In genomic region chr1:8660455-8660854, GRCh38 we compare ENCODE assay signal across 9 cellular contexts.
DNase-seq lines count a peak whose midpoint lies in the region; ATAC-seq and TF ChIP-seq lines count a peak whose summit lies in the region.
"Had no signal": no experiment of that assay in that cellular context is flagged by ENCODE, and none has a peak within 500 bp of the region (broad histone marks: within the 10 kb centered on the region; RNA-seq: fewer than 3 reads in every experiment).

No MANE protein-coding gene starts in this region.

- no peak overlapping the region for H2BK120ac ChIP-seq in mesendoderm (ENCODE audit: low read depth, low read length)

- H3K36me3 ChIP-seq in mesendoderm (ENCODE audit: control insufficient read depth, insufficient read depth, low read length) = no peaks in the 10 kb centered on the region
- H3K36me3 ChIP-seq: neutrophil had no signal

- H3K9me3 ChIP-seq in T-helper 17 cell (ENCODE audit: control insufficient read depth, low read length, poor library complexity, severe bottlenecking) = no peaks in the 10 kb centered on the region
- H3K9me3 ChIP-seq: neutrophil had no signal

- peaks cover 67% of the 10 kb centered on the region for H3K79me2 ChIP-seq in mesendoderm (ENCODE audit: control insufficient read depth, insufficient read depth, low read length)

- H3K9me3 Mint-ChIP-seq in activated CD4-positive, alpha-beta T cell treated with anti-CD3 and anti-CD28 coated beads for 36 hours (ENCODE audit: low read depth) = peaks cover 3% of the 10 kb centered on the region

- CTCF ChIA-PET in activated CD4-positive, alpha-beta T cell treated with anti-CD3 and anti-CD28 coated beads for 36 hours (lab: Charles Lee) = interaction anchor here (0.5 to 1.6 kb wide), 2 partner anchors 188 to 208 kb away, joined by 4 read pairs; no protein-coding TSS in a partner anchor

- no peak overlapping the region for H2BK15ac ChIP-seq in mesendoderm (replicated peaks; ENCODE audit: low read depth)

- H3K27ac Mint-ChIP-seq in activated CD4-positive, alpha-beta T cell treated with anti-CD3 and anti-CD28 coated beads for 36 hours = no peak overlapping the region
- no peak overlapping the region for H3K27ac Mint-ChIP-seq in T-helper 17 cell

- POLR2A ChIA-PET in activated CD4-positive, alpha-beta T cell treated with anti-CD3 and anti-CD28 coated beads for 36 hours (lab: Charles Lee) = interaction anchor here (1.4 to 1.5 kb wide), 2 partner anchors 9 to 21 kb away, joined by 3 to 7 read pairs; no protein-coding TSS in a partner anchor

- H3K56ac ChIP-seq in mesendoderm (ENCODE audit: low read length) = no peak overlapping the region

- peaks cover 7% of the 10 kb centered on the region for H3K36me3 Mint-ChIP-seq in activated CD4-positive, alpha-beta T cell treated with anti-CD3 and anti-CD28 coated beads for 36 hours (ENCODE audit: low read depth)
- H3K36me3 Mint-ChIP-seq in T-helper 17 cell (ENCODE audit: low read depth) = peaks cover 3% of the 10 kb centered on the region

- peaks cover 4% of the 10 kb centered on the region for H3K4me1 Mint-ChIP-seq in activated CD4-positive, alpha-beta T cell treated with anti-CD3 and anti-CD28 coated beads for 36 hours
- H3K4me1 Mint-ChIP-seq in T-helper 17 cell = no peaks in the 10 kb centered on the region

- no peak overlapping the region for H4K5ac ChIP-seq in mesendoderm (ENCODE audit: low read length)

- intact Hi-C loops in activated CD4-positive, alpha-beta T cell treated with anti-CD3 and anti-CD28 coated beads for 36 hours (cut with DNase I, micrococcal nuclease) = loop anchor here (5.0 kb wide), 3 partner anchors 42 to 563 kb away; no protein-coding TSS in a partner anchor

- H3K18ac ChIP-seq in mesendoderm (ENCODE audit: low read length) = no peak overlapping the region

- no peak for TF ChIP-seq CTCF in coronary artery (IDR thresholded peaks at IDR 0.05)

- peak overlapping the region; percentile 60 for H4K8ac ChIP-seq in mesendoderm (ENCODE audit: low read depth, low read length)

- no peaks in the 10 kb centered on the region for H3K27me3 ChIP-seq in mesendoderm (ENCODE audit: insufficient read depth, low read length, poor library complexity)
- H3K27me3 ChIP-seq: neutrophil had no signal

- no peak overlapping the region for H3K4me2 ChIP-seq in mesendoderm (ENCODE audit: low read length)

- H2BK5ac ChIP-seq in mesendoderm (ENCODE audit: low read length) = no peak overlapping the region

- H3K79me1 ChIP-seq in mesendoderm (ENCODE audit: low read length) = peaks cover 18% of the 10 kb centered on the region

- no peak overlapping the region for H3K4ac ChIP-seq in mesendoderm (ENCODE audit: low read depth, low read length)

- H3K27ac ChIP-seq in coronary artery = peak overlapping the region; percentile 61 to 79
- H3K27ac ChIP-seq in mesendoderm (ENCODE audit: low read depth, low read length) = no peak overlapping the region
- H3K27ac ChIP-seq: neutrophil had no signal

- no peak overlapping the region for H2AK5ac ChIP-seq in mesendoderm (ENCODE audit: low read length)

- no peak overlapping the region for H3K9ac ChIP-seq in mesendoderm (ENCODE audit: low read length)

- DNase-seq in activated CD4-positive, alpha-beta T cell treated with anti-CD3 and anti-CD28 coated beads for 36 hours = peak; percentile 24
- DNase-seq in activated CD4-positive, alpha-beta T cell treated with anti-CD3 and anti-CD28 coated beads for 1 hour = no peak
- DNase-seq in coronary artery (ENCODE audit: low spot score) (peak; percentile 74), mesendoderm (no peak), T-helper 17 cell (no peak), NCI-H187 treated with DMSO at 0.1 percent for 48 hours (lab: John Stamatoyannopoulos, UW) (no peak), T-helper 9 cell (no peak)
- DNase-seq in activated CD4-positive, CD25-positive, alpha-beta regulatory T cell treated with anti-CD3 and anti-CD28 coated beads, Interleukin-2, amount 50 U/mL, for 72 hours = no peak

- no peaks in the 10 kb centered on the region for H3K27me3 Mint-ChIP-seq in activated CD4-positive, alpha-beta T cell treated with anti-CD3 and anti-CD28 coated beads for 36 hours
- no peaks in the 10 kb centered on the region for H3K27me3 Mint-ChIP-seq in T-helper 17 cell

- H3K4me3 ChIP-seq in coronary artery = peak overlapping the region; percentile 1
- no peak overlapping the region for H3K4me3 ChIP-seq in mesendoderm (ENCODE audit: low read length)

- WGBS in mesendoderm (ENCODE audit: extremely low coverage, insufficient coverage, low lambda C conversion rate) = no CpG with 5 or more reads among the region's 5 CpGs

- no peak for ATAC-seq in activated CD4-positive, alpha-beta T cell treated with anti-CD3 and anti-CD28 coated beads for 36 hours
- no peak for ATAC-seq in T-helper 17 cell

- peaks cover 14% of the 10 kb centered on the region for H3K4me1 ChIP-seq in mesendoderm (ENCODE audit: control insufficient read depth, low read depth, low read length)

- no peak overlapping the region for H3K23ac ChIP-seq in mesendoderm (ENCODE audit: low read length)

- no peak overlapping the region for H3K4me3 Mint-ChIP-seq in activated CD4-positive, alpha-beta T cell treated with anti-CD3 and anti-CD28 coated beads for 36 hours
- no peak overlapping the region for H3K4me3 Mint-ChIP-seq in T-helper 17 cell

Comparison
In these comparisons a context has a peak if more than half of its experiments do, and no peak if none do; other contexts are left out.
1. DNase-seq: peak in activated CD4-positive, alpha-beta T cell treated with anti-CD3 and anti-CD28 coated beads for 36 hours (single experiment) and coronary artery (single experiment); none in activated CD4-positive, alpha-beta T cell treated with anti-CD3 and anti-CD28 coated beads for 1 hour (single experiment), mesendoderm (single experiment), activated CD4-positive, CD25-positive, alpha-beta regulatory T cell treated with anti-CD3 and anti-CD28 coated beads, Interleukin-2, amount 50 U/mL, for 72 hours (single experiment), T-helper 17 cell (0 of 3), NCI-H187 treated with DMSO at 0.1 percent for 48 hours (single experiment) and T-helper 9 cell (single experiment).